ENCODE assay signal across 15 cellular contexts in genomic region chr9:96086936-96087582, GRCh38.
"Had no signal": no experiment of that assay in that cellular context is flagged by ENCODE, and none has a peak within 500 bp of the region (broad histone marks: within the 10 kb centered on the region; RNA-seq: fewer than 3 reads in every experiment).

No MANE protein-coding gene starts in this region.

- H3K9me3 Mint-ChIP-seq: central memory CD8-positive, alpha-beta T cell had no signal

- H3K36me3 Mint-ChIP-seq: activated naive CD4-positive, alpha-beta T cell treated with anti-CD3 and anti-CD28 coated beads, Interleukin-2, amount 10 ng/mL, durations not matched to agents 7 days and 5 days; stimulated activated naive B cell treated with anti-CD40 and anti-IgM and Interleukin-4, amounts not matched to agents 10 μg/mL and 1 μg/mL and 100 μg/mL, for 72 hours had no signal

- H3K4me3 Mint-ChIP-seq: activated naive CD4-positive, alpha-beta T cell treated with anti-CD3 and anti-CD28 coated beads, Interleukin-2, amount 10 ng/mL, durations not matched to agents 7 days and 5 days; central memory CD8-positive, alpha-beta T cell; memory B cell; naive thymus-derived CD4-positive, alpha-beta T cell; stimulated activated naive B cell treated with anti-CD40 and anti-IgM and Interleukin-4, amounts not matched to agents 10 μg/mL and 1 μg/mL and 100 μg/mL, for 72 hours; T-helper 17 cell had no signal

- H3K27ac Mint-ChIP-seq: activated naive CD4-positive, alpha-beta T cell treated with anti-CD3 and anti-CD28 coated beads, Interleukin-2, amount 10 ng/mL, durations not matched to agents 7 days and 5 days; memory B cell; naive thymus-derived CD4-positive, alpha-beta T cell; stimulated activated naive B cell treated with anti-CD40 and anti-IgM and Interleukin-4, amounts not matched to agents 10 μg/mL and 1 μg/mL and 100 μg/mL, for 72 hours; T-helper 17 cell had no signal

- H3K27ac ChIP-seq: colonic mucosa, parathyroid adenoma, sigmoid colon, spleen, thoracic aorta, WERI-Rb-1 had no signal

- ATAC-seq: naive thymus-derived CD4-positive, alpha-beta T cell; stimulated activated naive B cell treated with anti-CD40 and anti-IgM and Interleukin-4, amounts not matched to agents 10 μg/mL and 1 μg/mL and 100 μg/mL, for 72 hours; T-helper 17 cell had no signal

- H3K4me1 Mint-ChIP-seq: activated naive CD4-positive, alpha-beta T cell treated with anti-CD3 and anti-CD28 coated beads, Interleukin-2, amount 10 ng/mL, durations not matched to agents 7 days and 5 days; central memory CD8-positive, alpha-beta T cell; memory B cell; stimulated activated naive B cell treated with anti-CD40 and anti-IgM and Interleukin-4, amounts not matched to agents 10 μg/mL and 1 μg/mL and 100 μg/mL, for 72 hours; T-helper 17 cell had no signal

- DNase-seq: activated CD4-positive, alpha-beta T cell treated with anti-CD3 and anti-CD28 coated beads for 1 hour; activated naive CD4-positive, alpha-beta T cell treated with anti-CD3 and anti-CD28 coated beads, Interleukin-2, amount 10 ng/mL, durations not matched to agents 7 days and 5 days; aorta; colonic mucosa; naive thymus-derived CD4-positive, alpha-beta T cell; sigmoid colon; spleen; stimulated activated CD4-positive, alpha-beta T cell treated with anti-CD3 and anti-CD28 coated beads, Interleukin-4, amount 100 ng/mL, for 4 hours; stimulated activated naive B cell treated with anti-CD40 and anti-IgM and Interleukin-4, amounts not matched to agents 10 μg/mL and 1 μg/mL and 100 μg/mL, for 72 hours; T-helper 17 cell; WERI-Rb-1 had no signal
